20 cellular contexts compared by ENCODE assay signal in the genomic region with DNA sequence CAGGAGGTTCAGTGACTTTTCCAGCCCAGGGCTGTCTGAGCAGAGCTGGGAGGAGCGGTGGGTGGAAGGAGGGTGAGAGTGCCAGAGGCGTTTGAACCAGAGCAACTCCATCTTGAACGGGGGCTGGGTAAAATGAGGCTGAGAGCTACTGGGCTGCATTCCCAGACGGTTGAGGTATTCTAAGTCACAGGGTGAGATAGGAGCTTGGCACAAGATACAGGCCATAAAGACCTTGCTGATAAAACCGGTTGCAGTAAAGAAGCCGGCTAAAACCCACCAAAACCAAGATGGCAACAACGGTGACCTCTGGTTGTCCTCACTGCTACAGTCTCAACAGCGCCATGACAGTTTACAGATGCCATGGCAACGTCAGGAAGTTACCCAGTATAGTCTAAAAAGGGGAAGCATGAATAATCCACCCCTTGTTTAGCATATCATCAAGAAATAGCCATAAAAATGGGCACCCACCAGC.
DNase-seq lines count a peak whose midpoint lies in the region; ATAC-seq, FAIRE-seq and TF ChIP-seq lines count a peak whose summit lies in the region.
"Had no signal": no experiment of that assay in that cellular context is flagged by ENCODE, and none has a peak within 500 bp of the region (broad histone marks: within the 10 kb centered on the region; RNA-seq: fewer than 3 reads in every experiment).

No MANE protein-coding gene starts in this region.

- H3K9me3 ChIP-seq in BLaER1 (no peaks in the 10 kb centered on the region), BE2C (no peaks in the 10 kb centered on the region)
- H3K9me3 ChIP-seq: HAP-1, mucosa of descending colon had no signal

- H3K27me3 ChIP-seq in BLaER1 (no peaks in the 10 kb centered on the region), BE2C (no peaks in the 10 kb centered on the region)

- peak overlapping the region; percentile 69 for H3K4me2 ChIP-seq in BLaER1
- H3K4me2 ChIP-seq: KMS-11 had no signal

- H3K4me3 Mint-ChIP-seq in IgD-negative memory B cell (no peak overlapping the region), memory B cell (no peak overlapping the region)
- H3K4me3 Mint-ChIP-seq: activated CD8-positive, alpha-beta T cell treated with anti-CD3 and anti-CD28 coated beads, Interleukin-2, amount 10 ng/mL, durations not matched to agents 7 days and 5 days; activated naive CD8-positive, alpha-beta T cell treated with anti-CD3 and anti-CD28 coated beads, Interleukin-2, amount 10 ng/mL, durations not matched to agents 7 days and 5 days; stimulated activated naive CD8-positive, alpha-beta T cell treated with anti-CD3 and anti-CD28 coated beads, Interleukin-15, Interleukin-2, amounts not matched to agents 100 ng/mL and 50 ng/mL, for 24 hours; type B pancreatic cell had no signal

- H3K9me3 Mint-ChIP-seq in IgD-negative memory B cell (no peaks in the 10 kb centered on the region), memory B cell (no peaks in the 10 kb centered on the region)
- H3K9me3 Mint-ChIP-seq: activated naive CD8-positive, alpha-beta T cell treated with anti-CD3 and anti-CD28 coated beads, Interleukin-2, amount 10 ng/mL, durations not matched to agents 7 days and 5 days; stimulated activated naive CD8-positive, alpha-beta T cell treated with anti-CD3 and anti-CD28 coated beads, Interleukin-15, Interleukin-2, amounts not matched to agents 100 ng/mL and 50 ng/mL, for 24 hours; type B pancreatic cell had no signal

- H3K4me3 ChIP-seq in BLaER1 (no peak overlapping the region), BE2C (ENCODE audit: low read depth, low read length) (no peak overlapping the region)
- H3K4me3 ChIP-seq: HAP-1, mucosa of descending colon had no signal

- FAIRE-seq in urothelium cell line (lab: Jason Lieb, UNC) = no peak

- H3K36me3 ChIP-seq in BLaER1 (no peaks in the 10 kb centered on the region), BE2C (no peaks in the 10 kb centered on the region)
- H3K36me3 ChIP-seq: HAP-1 had no signal

- DNase-seq in SIG-M5 (lab: John Stamatoyannopoulos, UW) (peak; percentile 18), memory B cell (ENCODE audit: low spot score in 2 of 2) (no peak), urothelium cell line (ENCODE audit: low spot score) (no peak), NCI-H146 treated with DMSO at 0.1 percent for 48 hours (lab: John Stamatoyannopoulos, UW; ENCODE audit: unreplicated experiment) (no peak), BE2C (no peak)
- DNase-seq: activated CD8-positive, alpha-beta T cell treated with anti-CD3 and anti-CD28 coated beads, Interleukin-2, amount 10 ng/mL, durations not matched to agents 7 days and 5 days; activated naive CD8-positive, alpha-beta T cell treated with anti-CD3 and anti-CD28 coated beads, Interleukin-2, amount 10 ng/mL, durations not matched to agents 7 days and 5 days; cortex of kidney; foreskin melanocyte; mucosa of descending colon; NCI-H2171 had no signal

- H3K36me3 Mint-ChIP-seq in IgD-negative memory B cell (no peaks in the 10 kb centered on the region), memory B cell (no peaks in the 10 kb centered on the region)
- H3K36me3 Mint-ChIP-seq: activated naive CD8-positive, alpha-beta T cell treated with anti-CD3 and anti-CD28 coated beads, Interleukin-2, amount 10 ng/mL, durations not matched to agents 7 days and 5 days; type B pancreatic cell had no signal

- H3K4me1 Mint-ChIP-seq in IgD-negative memory B cell (peaks cover 23 to 34% (median 29%) of the 10 kb centered on the region in 3 donors), memory B cell (peaks cover 27% of the 10 kb centered on the region)

- no peak overlapping the region for H3K9ac ChIP-seq in BLaER1
- H3K9ac ChIP-seq: KMS-11 had no signal

- ATAC-seq in memory B cell (ENCODE audit: low read depth) (no peak), HG02884 (IDR thresholded peaks at IDR 0.05; ENCODE audit: unreplicated experiment) (no peak)
- ATAC-seq: activated CD8-positive, alpha-beta T cell treated with anti-CD3 and anti-CD28 coated beads, Interleukin-2, amount 10 ng/mL, durations not matched to agents 7 days and 5 days; mucosa of descending colon; right cardiac atrium had no signal

- H3K27me3 Mint-ChIP-seq in IgD-negative memory B cell = no peaks in the 10 kb centered on the region
- no peaks in the 10 kb centered on the region for H3K27me3 Mint-ChIP-seq in memory B cell

- no peaks in the 10 kb centered on the region for H4K20me1 ChIP-seq in BLaER1

- H3K27ac ChIP-seq in BLaER1 = no peak overlapping the region
- H3K27ac ChIP-seq: KMS-11, VCaP had no signal

- no peak for TF ChIP-seq CTCF in BE2C (IDR thresholded peaks at IDR 0.05; ENCODE audit: low read depth, low read length)

- H3K4me1 ChIP-seq in BLaER1 (peaks cover 55% of the 10 kb centered on the region), BE2C (peaks cover 8% of the 10 kb centered on the region)

- peak overlapping the region; percentile 37 to 47 (median 41) for H3K27ac Mint-ChIP-seq in IgD-negative memory B cell
- H3K27ac Mint-ChIP-seq in memory B cell = peak overlapping the region; percentile 28
- H3K27ac Mint-ChIP-seq: activated CD8-positive, alpha-beta T cell treated with anti-CD3 and anti-CD28 coated beads, Interleukin-2, amount 10 ng/mL, durations not matched to agents 7 days and 5 days; activated naive CD8-positive, alpha-beta T cell treated with anti-CD3 and anti-CD28 coated beads, Interleukin-2, amount 10 ng/mL, durations not matched to agents 7 days and 5 days; stimulated activated naive CD8-positive, alpha-beta T cell treated with anti-CD3 and anti-CD28 coated beads, Interleukin-15, Interleukin-2, amounts not matched to agents 100 ng/mL and 50 ng/mL, for 24 hours; type B pancreatic cell had no signal
